1 cellular context compared by ENCODE assay signal in genomic region chr20:53934421-53935352, GRCh38.
A peak's percentile ranks its signal among the peaks of the same experiment; 100 is the strongest.
TF ChIP-seq lines count a peak whose summit lies in the region.

No MANE protein-coding gene starts in this region.

TF ChIP-seq in K562, 482 proteins besides CTCF, POLR2A, EP300 and RAD21 (continued from another document and continues in another):
- peak in 1 of 2 experiments; percentile 56 for TF ChIP-seq AFF1 (IDR thresholded peaks at IDR 0.05; ENCODE audit: low read depth in 1 of 2, partially characterized antibody in 2 of 2)
- TF ChIP-seq ZNF740 (CRISPR knock-in tag; IDR thresholded peaks at IDR 0.05): no peak
- no peak for TF ChIP-seq ZNF740 (tag; IDR thresholded peaks at IDR 0.05)
- no peak for TF ChIP-seq KAT8 (IDR thresholded peaks at IDR 0.05; ENCODE audit: low read depth)
- TF ChIP-seq ZNF311 (CRISPR knock-in tag; IDR thresholded peaks at IDR 0.05): no peak
- no peak for TF ChIP-seq SIN3A (IDR thresholded peaks at IDR 0.05; ENCODE audit: borderline replicate concordance in 2 of 2, control insufficient read depth in 1 of 2, low read depth in 2 of 2, low read length in 2 of 2)
- TF ChIP-seq HNRNPH1 (optimal IDR thresholded peaks at IDR 0.05; ENCODE audit: low read depth, low read length): no peak
- peak; percentile 81 for TF ChIP-seq TCF3 (CRISPR knock-in tag; IDR thresholded peaks at IDR 0.05)
- TF ChIP-seq ZNF134 (CRISPR knock-in tag; conservative IDR thresholded peaks at IDR 0.05): no peak
- no peak; the same call in 1 of the 2 replicates for TF ChIP-seq PBX2 (CRISPR knock-in tag; IDR thresholded peaks at IDR 0.05; ENCODE audit: low read depth)
- TF ChIP-seq PBX2 (tag; conservative IDR thresholded peaks at IDR 0.05; ENCODE audit: low read depth): peak; percentile 91
- no peak for TF ChIP-seq MCM7 (IDR thresholded peaks at IDR 0.05)
- TF ChIP-seq NCOA2 (IDR thresholded peaks at IDR 0.05; ENCODE audit: partially characterized antibody in 2 of 2): peak in 1 of 2 experiments; percentile 54
- TF ChIP-seq NFIC (IDR thresholded peaks at IDR 0.05): peak; percentile 48
- no peak for TF ChIP-seq CC2D1A (IDR thresholded peaks at IDR 0.05)
- no peak; the same call in 1 of the 2 replicates for TF ChIP-seq ZNF592 (IDR thresholded peaks at IDR 0.05)
- no peak for TF ChIP-seq KDM2B (CRISPR knock-in tag; IDR thresholded peaks at IDR 0.05)
- TF ChIP-seq FOXK2 (conservative IDR thresholded peaks at IDR 0.05 in 1 of 2, IDR thresholded peaks at IDR 0.05 in 1 of 2; ENCODE audit: low read depth in 2 of 2): peak in 1 of 2 experiments; percentile 81; a peak in 2 of 4 replicates
- 0 out of 4 replicates have a peak, but pooled peaks of 1 of the 2 experiments have one; percentile 23 for TF ChIP-seq TBL1XR1 (IDR thresholded peaks at IDR 0.05; ENCODE audit: low read length in 2 of 2)
- TF ChIP-seq ZNF165 (CRISPR knock-in tag; IDR thresholded peaks at IDR 0.05; ENCODE audit: borderline replicate concordance): no peak
- no peak for TF ChIP-seq ZBTB12 (CRISPR knock-in tag; IDR thresholded peaks at IDR 0.05)
- no peak for TF ChIP-seq ZKSCAN1 (IDR thresholded peaks at IDR 0.05; ENCODE audit: low read depth, low read length)
- TF ChIP-seq FOXJ3 (CRISPR knock-in tag; IDR thresholded peaks at IDR 0.05): no peak
- TF ChIP-seq ETV1 (tag; conservative IDR thresholded peaks at IDR 0.05; ENCODE audit: low read depth): 0 out of 2 replicates have a peak, but pooled peaks have one; percentile 7
- TF ChIP-seq ETV6 (IDR thresholded peaks at IDR 0.05; ENCODE audit: borderline replicate concordance in 1 of 2, low read depth in 2 of 2, low read length in 1 of 2): no peak
- TF ChIP-seq ETV6 (CRISPR knock-in tag; IDR thresholded peaks at IDR 0.05; ENCODE audit: borderline replicate concordance): no peak
- no peak for TF ChIP-seq ZNF280A (IDR thresholded peaks at IDR 0.05; ENCODE audit: low read depth, partially characterized antibody)
- TF ChIP-seq LEF1 (IDR thresholded peaks at IDR 0.05): peak; percentile 78
- no peak for TF ChIP-seq GTF3C2 (IDR thresholded peaks at IDR 0.05; ENCODE audit: borderline replicate concordance, extremely low read depth, insufficient read length)
- TF ChIP-seq PPARD (CRISPR knock-in tag; IDR thresholded peaks at IDR 0.05): no peak
- TF ChIP-seq ETS1 (conservative IDR thresholded peaks at IDR 0.05; ENCODE audit: control insufficient read depth, low read depth, low read length): no peak
- no peak for TF ChIP-seq TEAD1 (CRISPR knock-in tag; IDR thresholded peaks at IDR 0.05)
- TF ChIP-seq HDAC2 (IDR thresholded peaks at IDR 0.05): no peak
- no peak for TF ChIP-seq HES1 (IDR thresholded peaks at IDR 0.05; ENCODE audit: low read depth)
- peak; percentile 52; the same call in 1 of the 2 replicates for TF ChIP-seq PML (IDR thresholded peaks at IDR 0.05; ENCODE audit: low read length)
- peak; percentile 77 for TF ChIP-seq VEZF1 (CRISPR knock-in tag; IDR thresholded peaks at IDR 0.05)
- no peak for TF ChIP-seq ZNF668 (CRISPR knock-in tag; IDR thresholded peaks at IDR 0.05)
- no peak for TF ChIP-seq NCOA1 (IDR thresholded peaks at IDR 0.05; ENCODE audit: low read depth)
- TF ChIP-seq ZNF444 (CRISPR knock-in tag; IDR thresholded peaks at IDR 0.05): no peak
- no peak for TF ChIP-seq ZC3H8 (IDR thresholded peaks at IDR 0.05)
- no peak for TF ChIP-seq DDX20 (tag; IDR thresholded peaks at IDR 0.05; ENCODE audit: low read depth)
